25 cellular contexts compared by ENCODE assay signal in genomic region chr20:48708116-48708515, GRCh38.
DNase-seq lines count a peak whose midpoint lies in the region; ATAC-seq and TF ChIP-seq lines count a peak whose summit lies in the region.
"Had no signal": no experiment of that assay in that cellular context is flagged by ENCODE, and none has a peak within 500 bp of the region (broad histone marks: within the 10 kb centered on the region; RNA-seq: fewer than 3 reads in every experiment).

No MANE protein-coding gene starts in this region.

- H3K27ac ChIP-seq in BLaER1 (peak overlapping the region; percentile 2; the same call in 1 of the 2 replicates), ascending aorta (peak overlapping the region; percentile 82 to 96), lower lobe of right lung (peak overlapping the region; percentile 3), trophoblast cell (ENCODE audit: low read depth, low read length) (no peak overlapping the region)
- H3K27ac ChIP-seq: body of pancreas, epithelial cell of prostate, GM23248, hepatocyte had no signal

- H3K9me3 Mint-ChIP-seq in IgD-negative memory B cell, result no peaks in the 10 kb centered on the region
- H3K9me3 Mint-ChIP-seq: CD4-positive, alpha-beta T cell had no signal

- H2AFZ ChIP-seq in trophoblast cell (ENCODE audit: insufficient read depth, low read length, poor library complexity), result no peak overlapping the region
- H2AFZ ChIP-seq: GM23248, hepatocyte had no signal

- no peak overlapping the region for H4K91ac ChIP-seq in trophoblast cell (ENCODE audit: low read depth, low read length)

- H3K18ac ChIP-seq in trophoblast cell (ENCODE audit: low read length), result no peak overlapping the region

- peaks cover 8% of the 10 kb centered on the region for H3K36me3 Mint-ChIP-seq in IgD-negative memory B cell

- H3K4ac ChIP-seq in trophoblast cell (ENCODE audit: low read depth, low read length), result no peak overlapping the region

- H4K12ac ChIP-seq in trophoblast cell (ENCODE audit: low read depth, low read length), result no peak overlapping the region

- H3K36me3 ChIP-seq in BLaER1 (no peaks in the 10 kb centered on the region), ascending aorta (no peaks in the 10 kb centered on the region), lower lobe of right lung (peaks cover 12% of the 10 kb centered on the region), trophoblast cell (ENCODE audit: control insufficient read depth in 1 of 2, insufficient read depth in 2 of 2, low read length in 2 of 2) (no peaks in the 10 kb centered on the region)
- H3K36me3 ChIP-seq: thoracic aorta had no signal

- no peak overlapping the region for H2BK12ac ChIP-seq in trophoblast cell (ENCODE audit: low read length)

- no peak overlapping the region for H2BK120ac ChIP-seq in trophoblast cell (ENCODE audit: insufficient read depth, low read length, poor library complexity)

- intact Hi-C loops in ascending aorta (cut with DNase I) (no loop called here), lower lobe of right lung (cut with DNase I) (no loop called here)

- TF ChIP-seq CTCF in ascending aorta (IDR thresholded peaks at IDR 0.05) (no peak), lower lobe of right lung (IDR thresholded peaks at IDR 0.05) (no peak)

- no peak overlapping the region for H3K4me3 ChIP-seq in BLaER1
- no peak overlapping the region for H3K4me3 ChIP-seq in ascending aorta
- no peak overlapping the region for H3K4me3 ChIP-seq in lower lobe of right lung
- no peak overlapping the region for H3K4me3 ChIP-seq in trophoblast cell (ENCODE audit: low read depth, low read length)
- H3K4me3 ChIP-seq: body of pancreas, GM23248, hepatocyte, lung, thoracic aorta had no signal

- no peaks in the 10 kb centered on the region for H3K79me1 ChIP-seq in trophoblast cell (ENCODE audit: low read length)

- H3K4me1 ChIP-seq in BLaER1, result peaks cover 85% of the 10 kb centered on the region
- peaks cover 26 to 73% of the 10 kb centered on the region in 2 donors for H3K4me1 ChIP-seq in ascending aorta
- H3K4me1 ChIP-seq in lower lobe of right lung, result peaks cover 63% of the 10 kb centered on the region
- H3K4me1 ChIP-seq in trophoblast cell (ENCODE audit: control insufficient read depth in 1 of 2, insufficient read depth in 2 of 2, low read length in 2 of 2), result no peaks in the 10 kb centered on the region
- H3K4me1 ChIP-seq: body of pancreas had no signal

- DNase-seq in ascending aorta (ENCODE audit: low spot score in 2 of 2), result no peak
- DNase-seq in lower lobe of right lung, result no peak
- DNase-seq in trophoblast cell, result no peak
- no peak for DNase-seq in NCI-H69 (lab: John Stamatoyannopoulos, UW)
- DNase-seq: activated CD4-positive, alpha-beta T cell treated with anti-CD3 and anti-CD28 coated beads, Interleukin-2, amount 50 U/mL, for 1 hour; activated naive CD4-positive, alpha-beta T cell treated with Interleukin-2 at 50 U/mL for 16 hours; body of pancreas; CD4-positive, alpha-beta T cell; DMS53; foreskin fibroblast; GF-D8; GM23248; KBM-7; NCI-H1694; NCI-H82; OCI-M1; SHP77 treated with DMSO at 0.1 percent for 48 hours had no signal

- H3K14ac ChIP-seq in trophoblast cell (ENCODE audit: low read length), result no peak overlapping the region

- ATAC-seq in lower lobe of right lung, result no peak
- no peak for ATAC-seq in HG02678 (IDR thresholded peaks at IDR 0.05; ENCODE audit: unreplicated experiment)
- ATAC-seq in GM19328 (IDR thresholded peaks at IDR 0.05; ENCODE audit: unreplicated experiment), result no peak
- ATAC-seq: body of pancreas had no signal

- no peak overlapping the region for H3K4me2 ChIP-seq in BLaER1
- no peak overlapping the region for H3K4me2 ChIP-seq in trophoblast cell (ENCODE audit: low read length)
- H3K4me2 ChIP-seq: hepatocyte had no signal

- H3K79me2 ChIP-seq in trophoblast cell (ENCODE audit: control insufficient read depth, insufficient read depth, low read length, poor library complexity), result no peaks in the 10 kb centered on the region
- H3K79me2 ChIP-seq: hepatocyte had no signal

- H3K27ac Mint-ChIP-seq in IgD-negative memory B cell, result peak overlapping the region in 2 of 3 donors; percentile 21 to 53

- H3K9me3 ChIP-seq in BLaER1 (no peaks in the 10 kb centered on the region), ascending aorta (no peaks in the 10 kb centered on the region), lower lobe of right lung (no peaks in the 10 kb centered on the region), trophoblast cell (ENCODE audit: insufficient read depth, low read depth, low read length) (peaks cover 5% of the 10 kb centered on the region)
- H3K9me3 ChIP-seq: body of pancreas, thoracic aorta had no signal

- H3K27me3 Mint-ChIP-seq in IgD-negative memory B cell, result no peaks in the 10 kb centered on the region
- H3K27me3 Mint-ChIP-seq: CD4-positive, alpha-beta T cell had no signal

- H3K23ac ChIP-seq in trophoblast cell (ENCODE audit: low read length), result no peak overlapping the region

- H2AK5ac ChIP-seq in trophoblast cell (ENCODE audit: low read length), result no peak overlapping the region

- H3K4me3 Mint-ChIP-seq in IgD-negative memory B cell, result peak overlapping the region in 1 of 4 donors; percentile 79
- H3K4me3 Mint-ChIP-seq: CD4-positive, alpha-beta T cell had no signal

- no peak overlapping the region for H4K8ac ChIP-seq in trophoblast cell (ENCODE audit: low read depth, low read length)

- no peaks in the 10 kb centered on the region for H4K20me1 ChIP-seq in BLaER1

- H3K9ac ChIP-seq in BLaER1, result no peak overlapping the region
- H3K9ac ChIP-seq in trophoblast cell (ENCODE audit: low read length), result no peak overlapping the region
- H3K9ac ChIP-seq: GM23248 had no signal

- peaks cover 34 to 48% (median 44%) of the 10 kb centered on the region in 3 donors for H3K4me1 Mint-ChIP-seq in IgD-negative memory B cell

- H2BK5ac ChIP-seq in trophoblast cell (ENCODE audit: low read depth, low read length, poor library complexity), result no peak overlapping the region

- H3K27me3 ChIP-seq in BLaER1, result no peaks in the 10 kb centered on the region
- H3K27me3 ChIP-seq in ascending aorta, result no peaks in the 10 kb centered on the region
- no peaks in the 10 kb centered on the region for H3K27me3 ChIP-seq in lower lobe of right lung (ENCODE audit: low read depth)
- no peaks in the 10 kb centered on the region for H3K27me3 ChIP-seq in trophoblast cell (ENCODE audit: insufficient read depth, low read length)
- H3K27me3 ChIP-seq: body of pancreas, hepatocyte had no signal

- WGBS in trophoblast cell (ENCODE audit: extremely low coverage, insufficient coverage, insufficient read length), result no CpG with 5 or more reads among the region's 7 CpGs
